ENCODE assay signal across 24 cellular contexts in genomic region chr5:82861705-82862104, GRCh38.
DNase-seq lines count a peak whose midpoint lies in the region; ATAC-seq, FAIRE-seq and TF ChIP-seq lines count a peak whose summit lies in the region.
"Had no signal": no experiment of that assay in that cellular context is flagged by ENCODE, and none has a peak within 500 bp of the region (broad histone marks: within the 10 kb centered on the region; RNA-seq: fewer than 3 reads in every experiment).

No MANE protein-coding gene starts in this region.

- H3K4me1 ChIP-seq in right atrium auricular region (peaks cover 0 to 8% of the 10 kb centered on the region in 2 donors), HepG2 (ENCODE audit: insufficient read depth, low read length) (no peaks in the 10 kb centered on the region), upper lobe of right lung (no peaks in the 10 kb centered on the region)
- H3K4me1 ChIP-seq: left lung had no signal

- H3K9ac ChIP-seq in HepG2 (ENCODE audit: insufficient read depth, low read depth, low read length) = no peak overlapping the region

- CTCF ChIA-PET in HepG2 (lab: Yijun Ruan, JAX; ENCODE audit: low intra/inter-chr PET ratio, low total read pairs) = no interaction called here

- H3K36me3 ChIP-seq in right atrium auricular region (no peaks in the 10 kb centered on the region), HepG2 (replicated peaks in 1 of 2; ENCODE audit: control insufficient read depth in 1 of 2, insufficient read depth in 2 of 2, low read length in 2 of 2) (no peaks in the 10 kb centered on the region), upper lobe of right lung (no peaks in the 10 kb centered on the region)
- H3K36me3 ChIP-seq: left lung had no signal

- H2AFZ ChIP-seq in HepG2 (ENCODE audit: low read length) = no peak overlapping the region

- DNase-seq in right atrium auricular region (ENCODE audit: low spot score) (peak; percentile 77), Right ventricle myocardium inferior (ENCODE audit: missing footprints) (no peak), epithelial cell of esophagus (ENCODE audit: low read depth) (peak; percentile 24), HepG2 (ENCODE audit: low spot score) (no peak), upper lobe of right lung (no peak)
- no peak for DNase-seq in activated effector memory CD4-positive, alpha-beta T cell treated with Interleukin-2 at 50 U/mL for 16 hours
- DNase-seq: activated CD4-positive, alpha-beta memory T cell treated with anti-CD3 and anti-CD28 coated beads, Interleukin-2, amount 10 ng/mL, durations not matched to agents 7 days and 5 days; dermis blood vessel endothelial cell; foreskin melanocyte; H7; KG1; left lung; MV-4-11; NCI-H2171 treated with DMSO at 0.1 percent for 48 hours; NCI-H526; stimulated activated CD4-positive, alpha-beta T cell treated with anti-CD3 and anti-CD28 coated beads, Interleukin-2, amount 100 ng/mL, for 24 hours; T-helper 1 cell had no signal

- no peak overlapping the region for H3K4me2 ChIP-seq in HepG2 (ENCODE audit: low read depth, low read length)

- TF ChIP-seq CTCF in right atrium auricular region (IDR thresholded peaks at IDR 0.05) (no peak), epithelial cell of esophagus (IDR thresholded peaks at IDR 0.05; ENCODE audit: insufficient read depth, low read depth, low read length, missing control alignments) (no peak), HepG2 (CRISPR knock-in tag; IDR thresholded peaks at IDR 0.05) (no peak), upper lobe of right lung (IDR thresholded peaks at IDR 0.05) (no peak)

- TF ChIP-seq EP300 in HepG2 (IDR thresholded peaks at IDR 0.05; ENCODE audit: low read depth in 2 of 2, low read length in 2 of 2) (no peak), HepG2 (CRISPR knock-in tag; IDR thresholded peaks at IDR 0.05; ENCODE audit: borderline replicate concordance) (no peak)

- TF ChIP-seq RAD21 in HepG2 (CRISPR knock-in tag; IDR thresholded peaks at IDR 0.05) = no peak

- H3K27ac ChIP-seq in right atrium auricular region (no peak overlapping the region), HepG2 (ENCODE audit: extremely low read length, insufficient read depth, low read length) (no peak overlapping the region), upper lobe of right lung (peak overlapping the region; percentile 24)
- H3K27ac ChIP-seq: C4-2B, left lung had no signal

- H3K79me2 ChIP-seq in HepG2 (ENCODE audit: insufficient read depth, low read length) = no peaks in the 10 kb centered on the region

- intact Hi-C loops in Right ventricle myocardium inferior (cut with DNase I) (no loop called here), HepG2 (cut with micrococcal nuclease; ENCODE audit: unreplicated experiment) (no loop called here), upper lobe of right lung (cut with DNase I) (no loop called here)

- POLR2A ChIA-PET in HepG2 (lab: Yijun Ruan, JAX) = no interaction called here

- H4K20me1 ChIP-seq in HepG2 (ENCODE audit: insufficient read depth, low read length) = no peaks in the 10 kb centered on the region

- no peaks in the 10 kb centered on the region for H3K9me3 ChIP-seq in right atrium auricular region
- no peaks in the 10 kb centered on the region for H3K9me3 ChIP-seq in HepG2 (ENCODE audit: low read length)
- no peaks in the 10 kb centered on the region for H3K9me3 ChIP-seq in upper lobe of right lung
- H3K9me3 ChIP-seq: left lung had no signal

- H3K27me3 ChIP-seq in right atrium auricular region (no peaks in the 10 kb centered on the region), HepG2 (ENCODE audit: control insufficient read depth in 1 of 2, insufficient read depth in 2 of 2, low read length in 2 of 2) (0 out of 5 replicates have a peak, but pooled peaks cover 0 to 11% of the 10 kb centered on the region in 2 experiments), upper lobe of right lung (no peaks in the 10 kb centered on the region)
- H3K27me3 ChIP-seq: left lung had no signal

- no peak for TF ChIP-seq POLR2A in HepG2 (IDR thresholded peaks at IDR 0.05; ENCODE audit: insufficient read depth in 1 of 2, low read depth in 2 of 2, low read length in 2 of 2)

- WGBS in HepG2 (ENCODE audit: low lambda C conversion rate) = 58% methylated on average over 4 of the region's 4 CpGs

- ATAC-seq in Right ventricle myocardium inferior (no peak), HepG2 (no peak), upper lobe of right lung (no peak), GM19467 (IDR thresholded peaks at IDR 0.05; ENCODE audit: unreplicated experiment) (no peak), GM19023 (IDR thresholded peaks at IDR 0.05; ENCODE audit: unreplicated experiment) (no peak)
- ATAC-seq: activated CD4-positive, CD25-positive, alpha-beta regulatory T cell treated with anti-CD3 and anti-CD28 coated beads, Interleukin-2, amount 50 U/mL, for 24 hours; left lung; natural killer cell treated with Interleukin-12 subunit alpha and Interleukin-12 subunit beta and Interleukin-15 and Interleukin-18, amount 100 ng/mL, for 72 hours had no signal

- in situ Hi-C loops in HepG2 (cut with HindIII; ENCODE audit: extremely low pct_ligation_motif_present, low pct_unique_long_range_greater_than_20kb) = no loop called here

- no peak for FAIRE-seq in HepG2 (lab: Jason Lieb, UNC)
- FAIRE-seq: endometrium, GM12892 had no signal

- H3K4me3 ChIP-seq in right atrium auricular region = no peak overlapping the region
- H3K4me3 ChIP-seq in epithelial cell of esophagus (ENCODE audit: low read length) = no peak overlapping the region
- H3K4me3 ChIP-seq in HepG2 (replicated peaks in 1 of 3; ENCODE audit: insufficient read depth in 1 of 3, low read depth in 2 of 3, low read length in 3 of 3) = no peak overlapping the region
- no peak overlapping the region for H3K4me3 ChIP-seq in upper lobe of right lung
- H3K4me3 ChIP-seq: left lung had no signal

- BruUV-seq in HepG2 (replicated peaks; lab: Mats Ljungman, UMichigan) = no TSS peak

TF ChIP-seq in HepG2, 621 proteins besides CTCF, POLR2A, EP300 and RAD21:
- TF ChIP-seq ZBTB42 (CRISPR knock-in tag; IDR thresholded peaks at IDR 0.05) = no peak
- peak; percentile 41; the same call in 1 of the 2 replicates for TF ChIP-seq CEBPB (IDR thresholded peaks at IDR 0.05; ENCODE audit: borderline replicate concordance, low read depth, low read length)
TF ChIP-seq in HepG2: peak in this region for 1.

Comparison
In these comparisons a context has a peak if more than half of its experiments do, and no peak if none do; other contexts are left out.
1. DNase-seq: peak in right atrium auricular region (single experiment) and epithelial cell of esophagus (single experiment); none in Right ventricle myocardium inferior (single experiment), HepG2 (single experiment), upper lobe of right lung (single experiment) and activated effector memory CD4-positive, alpha-beta T cell treated with Interleukin-2 at 50 U/mL for 16 hours (single experiment).